8 cellular contexts compared by ENCODE assay signal in the genomic region with DNA sequence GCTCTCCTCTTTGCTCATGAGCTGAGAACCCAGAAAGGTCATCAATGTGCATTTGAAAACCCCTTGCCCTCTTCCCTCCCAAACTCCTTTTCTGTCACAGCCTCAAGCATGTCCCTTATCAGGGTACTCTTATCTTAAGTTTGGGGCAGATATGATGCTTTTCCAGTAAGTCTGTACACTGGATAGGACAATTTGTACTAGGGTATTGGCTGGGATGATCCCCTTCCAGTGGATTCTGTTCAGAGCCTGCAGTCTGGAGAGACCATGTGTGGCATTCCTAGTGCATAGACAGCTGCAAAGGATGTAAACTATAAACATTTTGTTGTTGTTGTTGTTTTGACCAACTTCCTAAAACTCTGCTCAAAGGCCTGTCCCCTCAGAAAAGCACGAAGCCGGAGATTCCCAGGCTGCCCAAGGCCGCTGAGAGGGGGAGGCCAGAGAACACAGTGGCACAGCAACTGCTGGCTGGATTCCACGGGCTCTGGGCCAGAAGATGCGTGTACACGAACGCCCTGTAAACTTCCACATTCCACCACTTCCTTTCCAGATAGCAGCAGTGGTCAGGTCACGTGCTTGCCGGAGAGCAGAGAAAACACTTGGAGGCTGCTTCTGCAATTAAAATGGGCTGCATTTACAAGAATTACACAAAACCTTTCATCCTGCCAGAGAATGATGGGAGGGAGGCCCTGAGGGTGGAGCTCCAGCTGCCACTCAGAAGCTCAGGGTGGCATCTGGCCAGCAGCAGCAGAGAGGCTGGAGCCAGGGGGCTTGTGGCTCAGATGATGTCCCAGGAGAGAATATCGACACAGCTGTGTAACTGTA. TPM values are rescaled to one million over a fixed set of nuclear protein-coding genes. Genes with fewer than 3 reads are reported as not detected.
DNase-seq lines count a peak whose midpoint lies in the region; ATAC-seq and TF ChIP-seq lines count a peak whose summit lies in the region.

No MANE protein-coding gene starts in this region.

- peaks cover 0 to 9% (median 2%) of the 10 kb centered on the region in 4 donors for H3K4me1 ChIP-seq in right lobe of liver

- WGBS in right lobe of liver (ENCODE audit: insufficient coverage, low coverage, low lambda C conversion rate, missing lambda C conversion rate): 12% methylated on average over 3 of the region's 10 CpGs

- H3K27ac Mint-ChIP-seq in activated CD4-positive, alpha-beta T cell treated with anti-CD3 and anti-CD28 coated beads, Interleukin-2, amount 10 ng/mL, durations not matched to agents 24 days and 14 days: peak overlapping the region; percentile 86
- H3K27ac Mint-ChIP-seq in dendritic cell treated with granulocyte-macrophage colony-stimulating factor and Interleukin-4, amounts not matched to agents 40 ng/mL and 50 ng/mL, for 4 days: peak overlapping the region; percentile 91

- H3K4me3 Mint-ChIP-seq in activated CD4-positive, alpha-beta T cell treated with anti-CD3 and anti-CD28 coated beads, Interleukin-2, amount 10 ng/mL, durations not matched to agents 24 days and 14 days: peak overlapping the region; percentile 80
- peak overlapping the region; percentile 45 for H3K4me3 Mint-ChIP-seq in dendritic cell treated with granulocyte-macrophage colony-stimulating factor and Interleukin-4, amounts not matched to agents 40 ng/mL and 50 ng/mL, for 4 days

- H3K27me3 Mint-ChIP-seq in activated CD4-positive, alpha-beta T cell treated with anti-CD3 and anti-CD28 coated beads, Interleukin-2, amount 10 ng/mL, durations not matched to agents 24 days and 14 days: no peaks in the 10 kb centered on the region
- no peaks in the 10 kb centered on the region for H3K27me3 Mint-ChIP-seq in dendritic cell treated with granulocyte-macrophage colony-stimulating factor and Interleukin-4, amounts not matched to agents 40 ng/mL and 50 ng/mL, for 4 days

- H3K27ac ChIP-seq in right lobe of liver: peak overlapping the region; percentile 41 to 58 (median 44)

- no peaks in the 10 kb centered on the region for H3K36me3 ChIP-seq in right lobe of liver

- H3K36me3 Mint-ChIP-seq in activated CD4-positive, alpha-beta T cell treated with anti-CD3 and anti-CD28 coated beads, Interleukin-2, amount 10 ng/mL, durations not matched to agents 24 days and 14 days (ENCODE audit: low read depth): peaks cover 39% of the 10 kb centered on the region
- H3K36me3 Mint-ChIP-seq in dendritic cell treated with granulocyte-macrophage colony-stimulating factor and Interleukin-4, amounts not matched to agents 40 ng/mL and 50 ng/mL, for 4 days (ENCODE audit: low read depth): peaks cover 47% of the 10 kb centered on the region

- no peaks in the 10 kb centered on the region for H3K9me3 Mint-ChIP-seq in activated CD4-positive, alpha-beta T cell treated with anti-CD3 and anti-CD28 coated beads, Interleukin-2, amount 10 ng/mL, durations not matched to agents 24 days and 14 days
- no peaks in the 10 kb centered on the region for H3K9me3 Mint-ChIP-seq in dendritic cell treated with granulocyte-macrophage colony-stimulating factor and Interleukin-4, amounts not matched to agents 40 ng/mL and 50 ng/mL, for 4 days

- no peak for TF ChIP-seq CTCF in right lobe of liver (IDR thresholded peaks at IDR 0.05)

- ATAC-seq in right lobe of liver: peak; percentile 76 to 87 (median 84)
- no peak for ATAC-seq in HG02642 (IDR thresholded peaks at IDR 0.05; ENCODE audit: poor library complexity, unreplicated experiment)

- DNase-seq in ELF-1 (ENCODE audit: low read depth, low spot score): peak; percentile 83
- DNase-seq in NCI-H2196 (lab: John Stamatoyannopoulos, UW; ENCODE audit: unreplicated experiment): peak; percentile 28
- peak; percentile 92 for DNase-seq in activated CD4-positive, alpha-beta T cell treated with anti-CD3 and anti-CD28 coated beads, Interleukin-2, amount 10 ng/mL, durations not matched to agents 24 days and 14 days
- DNase-seq in right lobe of liver: peak; percentile 90 to 94 (median 94)
- DNase-seq in stimulated activated CD4-positive, alpha-beta T cell treated with anti-CD3 and anti-CD28 coated beads, Interleukin-4, amount 100 ng/mL, for 24 hours: peak; percentile 63
- no peak for DNase-seq in NCI-H1092 (lab: John Stamatoyannopoulos, UW)

- H3K4me1 Mint-ChIP-seq in activated CD4-positive, alpha-beta T cell treated with anti-CD3 and anti-CD28 coated beads, Interleukin-2, amount 10 ng/mL, durations not matched to agents 24 days and 14 days: peaks cover 56% of the 10 kb centered on the region
- peaks cover 83% of the 10 kb centered on the region for H3K4me1 Mint-ChIP-seq in dendritic cell treated with granulocyte-macrophage colony-stimulating factor and Interleukin-4, amounts not matched to agents 40 ng/mL and 50 ng/mL, for 4 days (ENCODE audit: low read depth)

- no peak overlapping the region for H3K4me3 ChIP-seq in right lobe of liver

- H3K9me3 ChIP-seq in right lobe of liver: no peaks in the 10 kb centered on the region

- TF ChIP-seq POLR2A in right lobe of liver (IDR thresholded peaks at IDR 0.05): no peak

- no peaks in the 10 kb centered on the region for H3K27me3 ChIP-seq in right lobe of liver

- intact Hi-C loops in activated CD4-positive, alpha-beta T cell treated with anti-CD3 and anti-CD28 coated beads, Interleukin-2, amount 10 ng/mL, durations not matched to agents 24 days and 14 days (cut with micrococcal nuclease): no loop called here
- intact Hi-C loops in dendritic cell treated with granulocyte-macrophage colony-stimulating factor and Interleukin-4, amounts not matched to agents 40 ng/mL and 50 ng/mL, for 4 days (cut with micrococcal nuclease): loop anchor here (1.0 to 10.0 kb wide), 2 partner anchors 8 to 54 kb away; no protein-coding TSS in a partner anchor
- intact Hi-C loops in right lobe of liver (cut with DNase I): no loop called here

RNA-seq across cellular contexts. Expression of a gene that starts 42.1 kb away (rescaled TPM):
- total RNA-seq in activated CD4-positive, alpha-beta T cell treated with anti-CD3 and anti-CD28 coated beads, Interleukin-2, amount 10 ng/mL, durations not matched to agents 24 days and 14 days: not detected in 2 replicates
- total RNA-seq in right lobe of liver: 10 to 100 TPM in 1 of 6 experiments, 1 to 10 TPM in 5; 4.0 to 15.4 (median 6.0) TPM
